12 cellular contexts compared by ENCODE assay signal in genomic region chr3:12886106-12886679, GRCh38. TPM values are rescaled to one million over a fixed set of nuclear protein-coding genes. Genes with fewer than 3 reads are reported as not detected.
DNase-seq lines count a peak whose midpoint lies in the region; ATAC-seq lines count a peak whose summit lies in the region.
"Had no signal": no experiment of that assay in that cellular context is flagged by ENCODE, and none has a peak within 500 bp of the region (broad histone marks: within the 10 kb centered on the region; RNA-seq: fewer than 3 reads in every experiment).

No MANE protein-coding gene starts in this region.

- ATAC-seq in activated T-cell treated with anti-CD3 and anti-CD28 coated beads, Interleukin-2, amount 50 U/mL, for 72 hours (replicated peaks in 1 of 2) = peak; percentile 61 to 64
- peak; percentile 54 for ATAC-seq in HG03025 (IDR thresholded peaks at IDR 0.05; ENCODE audit: low FRiP score, unreplicated experiment)
- ATAC-seq in activated naive CD8-positive, alpha-beta T cell treated with anti-CD3 and anti-CD28 coated beads, Interleukin-2, amount 10 ng/mL, durations not matched to agents 7 days and 5 days (ENCODE audit: low read depth) = peak; percentile 76
- peak; percentile 72 for ATAC-seq in stimulated activated naive CD8-positive, alpha-beta T cell treated with anti-CD3 and anti-CD28 coated beads, Interleukin-15, Interleukin-2, amounts not matched to agents 100 U/mL and 50 U/mL, for 24 hours
- ATAC-seq in HG03135 (IDR thresholded peaks at IDR 0.05; ENCODE audit: unreplicated experiment) = no peak
- no peak for ATAC-seq in HG03521 (IDR thresholded peaks at IDR 0.05; ENCODE audit: unreplicated experiment)
- ATAC-seq: HCT116, right lobe of liver had no signal

- no peak overlapping the region for H3K27ac Mint-ChIP-seq in activated T-cell treated with anti-CD3 and anti-CD28 coated beads, Interleukin-2, amount 50 U/mL, for 72 hours
- peak overlapping the region; percentile 42 for H3K27ac Mint-ChIP-seq in activated naive CD8-positive, alpha-beta T cell treated with anti-CD3 and anti-CD28 coated beads, Interleukin-2, amount 10 ng/mL, durations not matched to agents 7 days and 5 days

- H3K9me3 Mint-ChIP-seq in activated T-cell treated with anti-CD3 and anti-CD28 coated beads, Interleukin-2, amount 50 U/mL, for 72 hours = no peaks in the 10 kb centered on the region
- H3K9me3 Mint-ChIP-seq in activated naive CD8-positive, alpha-beta T cell treated with anti-CD3 and anti-CD28 coated beads, Interleukin-2, amount 10 ng/mL, durations not matched to agents 7 days and 5 days = no peaks in the 10 kb centered on the region

- POLR2A ChIA-PET in activated naive CD8-positive, alpha-beta T cell treated with anti-CD3 and anti-CD28 coated beads, Interleukin-2, amount 10 ng/mL, durations not matched to agents 7 days and 5 days (lab: Charles Lee) = interaction anchor here (0.6 to 1.0 kb wide), 2 partner anchors 13 to 17 kb away, joined by 3 to 4 read pairs; no protein-coding TSS in a partner anchor

- peaks cover 17% of the 10 kb centered on the region for H3K27me3 Mint-ChIP-seq in activated T-cell treated with anti-CD3 and anti-CD28 coated beads, Interleukin-2, amount 50 U/mL, for 72 hours (ENCODE audit: low read depth)
- H3K27me3 Mint-ChIP-seq in activated naive CD8-positive, alpha-beta T cell treated with anti-CD3 and anti-CD28 coated beads, Interleukin-2, amount 10 ng/mL, durations not matched to agents 7 days and 5 days = peaks cover 42% of the 10 kb centered on the region

- peak in 1 of 2 donors; percentile 17 for DNase-seq in activated T-cell treated with anti-CD3 and anti-CD28 coated beads, Interleukin-2, amount 50 U/mL, for 72 hours
- no peak for DNase-seq in activated T-cell treated with anti-CD3 and anti-CD28 coated beads, Interleukin-2, amount 50 U/mL, for 1 hour
- no peak for DNase-seq in activated naive CD8-positive, alpha-beta T cell treated with anti-CD3 and anti-CD28 coated beads, Interleukin-2, amount 10 ng/mL, durations not matched to agents 7 days and 5 days
- DNase-seq in stimulated activated naive CD8-positive, alpha-beta T cell treated with anti-CD3 and anti-CD28 coated beads, Interleukin-15, Interleukin-2, amounts not matched to agents 100 U/mL and 50 U/mL, for 24 hours = peak; percentile 18
- no peak for DNase-seq in NCI-H226
- DNase-seq: colonic mucosa, NCI-H2107, right lobe of liver had no signal

- H3K4me3 Mint-ChIP-seq in activated T-cell treated with anti-CD3 and anti-CD28 coated beads, Interleukin-2, amount 50 U/mL, for 72 hours = peak overlapping the region; percentile 17 to 37
- H3K4me3 Mint-ChIP-seq in activated naive CD8-positive, alpha-beta T cell treated with anti-CD3 and anti-CD28 coated beads, Interleukin-2, amount 10 ng/mL, durations not matched to agents 7 days and 5 days = peak overlapping the region; percentile 66

- H3K4me1 Mint-ChIP-seq in activated T-cell treated with anti-CD3 and anti-CD28 coated beads, Interleukin-2, amount 50 U/mL, for 72 hours (ENCODE audit: low read depth) = peaks cover 12% of the 10 kb centered on the region
- H3K4me1 Mint-ChIP-seq in activated naive CD8-positive, alpha-beta T cell treated with anti-CD3 and anti-CD28 coated beads, Interleukin-2, amount 10 ng/mL, durations not matched to agents 7 days and 5 days = peaks cover 13% of the 10 kb centered on the region

- H3K36me3 Mint-ChIP-seq in activated T-cell treated with anti-CD3 and anti-CD28 coated beads, Interleukin-2, amount 50 U/mL, for 72 hours (ENCODE audit: insufficient read depth in 2 of 2) = no peaks in the 10 kb centered on the region
- H3K36me3 Mint-ChIP-seq in activated naive CD8-positive, alpha-beta T cell treated with anti-CD3 and anti-CD28 coated beads, Interleukin-2, amount 10 ng/mL, durations not matched to agents 7 days and 5 days = no peaks in the 10 kb centered on the region

RNA-seq across cellular contexts. Expression of gene RPL32, which starts 44.8 kb away (rescaled TPM):
- 1,000 to 10,000 TPM; 2,781 to 2,931 TPM for total RNA-seq in activated T-cell treated with anti-CD3 and anti-CD28 coated beads, Interleukin-2, amount 50 U/mL, for 72 hours
- 1,000 to 10,000 TPM; 2,162 to 2,195 TPM for total RNA-seq in activated naive CD8-positive, alpha-beta T cell treated with anti-CD3 and anti-CD28 coated beads, Interleukin-2, amount 10 ng/mL, durations not matched to agents 7 days and 5 days

Comparison
In these comparisons a context has a peak if more than half of its experiments do, and no peak if none do; other contexts are left out.
1. ATAC-seq: peak in activated T-cell treated with anti-CD3 and anti-CD28 coated beads, Interleukin-2, amount 50 U/mL, for 72 hours (2 of 2), HG03025 (single experiment), activated naive CD8-positive, alpha-beta T cell treated with anti-CD3 and anti-CD28 coated beads, Interleukin-2, amount 10 ng/mL, durations not matched to agents 7 days and 5 days (single experiment) and stimulated activated naive CD8-positive, alpha-beta T cell treated with anti-CD3 and anti-CD28 coated beads, Interleukin-15, Interleukin-2, amounts not matched to agents 100 U/mL and 50 U/mL, for 24 hours (single experiment); none in HG03135 (single experiment) and HG03521 (single experiment).